ENCODE assay signal across 9 cellular contexts in genomic region chr2:26849056-26850001, GRCh38. TPM values are rescaled to one million over a fixed set of nuclear protein-coding genes. Genes with fewer than 3 reads are reported as not detected.
DNase-seq lines count a peak whose midpoint lies in the region; ATAC-seq and FAIRE-seq lines count a peak whose summit lies in the region.
"Had no signal": no experiment of that assay in that cellular context is flagged by ENCODE, and none has a peak within 500 bp of the region (broad histone marks: within the 10 kb centered on the region; RNA-seq: fewer than 3 reads in every experiment).

No MANE protein-coding gene starts in this region.

- H3K4me3 Mint-ChIP-seq in activated CD4-positive, alpha-beta memory T cell treated with anti-CD3 and anti-CD28 coated beads for 36 hours, result peak overlapping the region; percentile 29
- no peak overlapping the region for H3K4me3 Mint-ChIP-seq in activated CD4-positive, alpha-beta memory T cell treated with anti-CD3 and anti-CD28 coated beads, Interleukin-2, amount 10 ng/mL, durations not matched to agents 7 days and 5 days

- no peak overlapping the region for H3K27ac Mint-ChIP-seq in activated CD4-positive, alpha-beta memory T cell treated with anti-CD3 and anti-CD28 coated beads for 36 hours
- H3K27ac Mint-ChIP-seq in activated CD4-positive, alpha-beta memory T cell treated with anti-CD3 and anti-CD28 coated beads, Interleukin-2, amount 10 ng/mL, durations not matched to agents 7 days and 5 days, result no peak overlapping the region

- no peak for FAIRE-seq in frontal cortex (lab: Jason Lieb, UNC)
- FAIRE-seq: pancreas had no signal

- H3K4me3 ChIP-seq in SK-N-MC, result peak overlapping the region; percentile 96

- H3K4me1 Mint-ChIP-seq in activated CD4-positive, alpha-beta memory T cell treated with anti-CD3 and anti-CD28 coated beads for 36 hours (ENCODE audit: low read depth), result peaks cover 11% of the 10 kb centered on the region
- H3K4me1 Mint-ChIP-seq in activated CD4-positive, alpha-beta memory T cell treated with anti-CD3 and anti-CD28 coated beads, Interleukin-2, amount 10 ng/mL, durations not matched to agents 7 days and 5 days, result peaks cover 7% of the 10 kb centered on the region

- H3K27ac ChIP-seq in SK-N-MC, result no peak overlapping the region
- H3K27ac ChIP-seq: pancreas had no signal

- DNase-seq in activated CD4-positive, alpha-beta memory T cell treated with anti-CD3 and anti-CD28 coated beads for 36 hours, result peak; percentile 10
- DNase-seq in activated CD4-positive, alpha-beta memory T cell treated with anti-CD3 and anti-CD28 coated beads, Interleukin-2, amount 10 ng/mL, durations not matched to agents 7 days and 5 days, result no peak
- DNase-seq in SK-N-MC (ENCODE audit: low read depth, low spot score) (no peak), frontal cortex (ENCODE audit: low spot score in 2 of 2) (peak; percentile 32 to 59)
- peak; percentile 15 for DNase-seq in stimulated activated naive CD8-positive, alpha-beta T cell treated with anti-CD3 and anti-CD28 coated beads, Interleukin-15, Interleukin-2, amounts not matched to agents 100 U/mL and 50 U/mL, for 24 hours

- POLR2A ChIA-PET in activated CD4-positive, alpha-beta memory T cell treated with anti-CD3 and anti-CD28 coated beads for 36 hours (lab: Charles Lee), result interaction anchor here (0.5 to 1.2 kb wide), 2 partner anchors 94 to 110 kb away, joined by 3 to 4 read pairs; no protein-coding TSS in a partner anchor
- POLR2A ChIA-PET in activated CD4-positive, alpha-beta memory T cell treated with anti-CD3 and anti-CD28 coated beads, Interleukin-2, amount 10 ng/mL, durations not matched to agents 7 days and 5 days (lab: Charles Lee), result interaction anchor here (1.1 to 1.4 kb wide), 3 partner anchors 10 to 87 kb away, joined by 3 to 6 read pairs (median 4); no protein-coding TSS in a partner anchor

- H3K9ac ChIP-seq in SK-N-MC (ENCODE audit: insufficient read length), result peak overlapping the region; percentile 72

- no peaks in the 10 kb centered on the region for H3K9me3 ChIP-seq in SK-N-MC (ENCODE audit: low read depth, low read length)
- H3K9me3 ChIP-seq: pancreas had no signal

- no peak for ATAC-seq in stimulated activated naive CD8-positive, alpha-beta T cell treated with anti-CD3 and anti-CD28 coated beads, Interleukin-15, Interleukin-2, amounts not matched to agents 100 U/mL and 50 U/mL, for 24 hours
- ATAC-seq in HG03139 (IDR thresholded peaks at IDR 0.05; ENCODE audit: unreplicated experiment), result no peak
- ATAC-seq in HG02678 (IDR thresholded peaks at IDR 0.05; ENCODE audit: unreplicated experiment), result no peak
- ATAC-seq in HG03039 (IDR thresholded peaks at IDR 0.05; ENCODE audit: unreplicated experiment), result no peak

- H3K9me3 Mint-ChIP-seq in activated CD4-positive, alpha-beta memory T cell treated with anti-CD3 and anti-CD28 coated beads for 36 hours, result no peaks in the 10 kb centered on the region
- no peaks in the 10 kb centered on the region for H3K9me3 Mint-ChIP-seq in activated CD4-positive, alpha-beta memory T cell treated with anti-CD3 and anti-CD28 coated beads, Interleukin-2, amount 10 ng/mL, durations not matched to agents 7 days and 5 days

- H3K36me3 ChIP-seq in SK-N-MC (ENCODE audit: insufficient read depth, low read length), result no peaks in the 10 kb centered on the region
- H3K36me3 ChIP-seq: pancreas had no signal

- H3K36me3 Mint-ChIP-seq in activated CD4-positive, alpha-beta memory T cell treated with anti-CD3 and anti-CD28 coated beads for 36 hours, result no peaks in the 10 kb centered on the region
- H3K36me3 Mint-ChIP-seq in activated CD4-positive, alpha-beta memory T cell treated with anti-CD3 and anti-CD28 coated beads, Interleukin-2, amount 10 ng/mL, durations not matched to agents 7 days and 5 days (ENCODE audit: low read depth), result no peaks in the 10 kb centered on the region

- intact Hi-C loops in activated CD4-positive, alpha-beta memory T cell treated with anti-CD3 and anti-CD28 coated beads for 36 hours (cut with micrococcal nuclease), result loop anchor here (5.0 to 10.0 kb wide), 2 partner anchors 165 to 368 kb away; partner anchors contain the start of gene CAD

- H3K27me3 Mint-ChIP-seq in activated CD4-positive, alpha-beta memory T cell treated with anti-CD3 and anti-CD28 coated beads for 36 hours, result peaks cover 48% of the 10 kb centered on the region
- peaks cover 62% of the 10 kb centered on the region for H3K27me3 Mint-ChIP-seq in activated CD4-positive, alpha-beta memory T cell treated with anti-CD3 and anti-CD28 coated beads, Interleukin-2, amount 10 ng/mL, durations not matched to agents 7 days and 5 days

- CTCF ChIA-PET in activated CD4-positive, alpha-beta memory T cell treated with anti-CD3 and anti-CD28 coated beads for 36 hours (lab: Charles Lee), result interaction anchor here (0.8 to 9.3 kb wide), 4 partner anchors 55 to 91 kb away, joined by 3 to 229 read pairs (median 6); no protein-coding TSS in a partner anchor
- CTCF ChIA-PET in activated CD4-positive, alpha-beta memory T cell treated with anti-CD3 and anti-CD28 coated beads, Interleukin-2, amount 10 ng/mL, durations not matched to agents 7 days and 5 days (lab: Charles Lee), result interaction anchor here (0.8 to 1.1 kb wide), 3 partner anchors 10 to 238 kb away, joined by 3 to 7 read pairs (median 3); no protein-coding TSS in a partner anchor

RNA-seq across cellular contexts. Expression of gene DPYSL5, which starts 1.4 kb away (rescaled TPM):
- total RNA-seq in activated CD4-positive, alpha-beta memory T cell treated with anti-CD3 and anti-CD28 coated beads for 36 hours, result not detected
- total RNA-seq in activated CD4-positive, alpha-beta memory T cell treated with anti-CD3 and anti-CD28 coated beads, Interleukin-2, amount 10 ng/mL, durations not matched to agents 7 days and 5 days, result not detected
- total RNA-seq in frontal cortex, result 101 TPM

Comparison
In these comparisons a context has a peak if more than half of its experiments do, and no peak if none do; other contexts are left out.
1. DNase-seq: peak in activated CD4-positive, alpha-beta memory T cell treated with anti-CD3 and anti-CD28 coated beads for 36 hours (single experiment), frontal cortex (2 of 2) and stimulated activated naive CD8-positive, alpha-beta T cell treated with anti-CD3 and anti-CD28 coated beads, Interleukin-15, Interleukin-2, amounts not matched to agents 100 U/mL and 50 U/mL, for 24 hours (single experiment); none in activated CD4-positive, alpha-beta memory T cell treated with anti-CD3 and anti-CD28 coated beads, Interleukin-2, amount 10 ng/mL, durations not matched to agents 7 days and 5 days (single experiment) and SK-N-MC (single experiment).
2. RNA of gene DPYSL5, which starts 1.4 kb away (total RNA-seq): 101 TPM in frontal cortex (single experiment); not detected in activated CD4-positive, alpha-beta memory T cell treated with anti-CD3 and anti-CD28 coated beads for 36 hours and not detected in activated CD4-positive, alpha-beta memory T cell treated with anti-CD3 and anti-CD28 coated beads, Interleukin-2, amount 10 ng/mL, durations not matched to agents 7 days and 5 days; every median in the first group is over 10 times any median in the second.